8 cellular contexts compared by ENCODE assay signal in genomic region chr6:127641905-127642304, GRCh38.
DNase-seq lines count a peak whose midpoint lies in the region; ATAC-seq and TF ChIP-seq lines count a peak whose summit lies in the region.

No MANE protein-coding gene starts in this region.

- no peak overlapping the region for H3K4me3 Mint-ChIP-seq in naive thymus-derived CD8-positive, alpha-beta T cell

- peaks cover 0 to 1% (median 0%) of the 10 kb centered on the region in 5 donors for H3K27me3 Mint-ChIP-seq in naive thymus-derived CD8-positive, alpha-beta T cell

- peaks cover 9 to 39% (median 37%) of the 10 kb centered on the region in 3 donors for H3K36me3 Mint-ChIP-seq in naive thymus-derived CD8-positive, alpha-beta T cell

- ATAC-seq in GM21515 (IDR thresholded peaks at IDR 0.05; ENCODE audit: unreplicated experiment) = peak; percentile 80
- no peak for ATAC-seq in naive thymus-derived CD8-positive, alpha-beta T cell

- H3K9me3 Mint-ChIP-seq in naive thymus-derived CD8-positive, alpha-beta T cell = peaks cover 6 to 43% (median 26%) of the 10 kb centered on the region in 9 donors

- POLR2A ChIA-PET in naive thymus-derived CD8-positive, alpha-beta T cell (lab: Charles Lee) = no interaction called here

- H3K27ac Mint-ChIP-seq in naive thymus-derived CD8-positive, alpha-beta T cell = no peak overlapping the region

- DNase-seq in NCI-H524 (lab: John Stamatoyannopoulos, UW) (peak; percentile 29 to 63), NCI-H524 treated with DMSO at 0.1 percent for 48 hours (lab: John Stamatoyannopoulos, UW) (no peak), SK-N-DZ (ENCODE audit: low spot score) (peak; percentile 48), fibroblast of the conjunctiva (ENCODE audit: low read depth) (peak; percentile 22), retinal pigment epithelial cell (ENCODE audit: low read depth) (no peak)
- peak; percentile 16 for DNase-seq in Jurkat, Clone E6-1 (ENCODE audit: low read depth, low spot score)
- no peak for DNase-seq in naive thymus-derived CD8-positive, alpha-beta T cell

- H3K4me1 Mint-ChIP-seq in naive thymus-derived CD8-positive, alpha-beta T cell = no peaks in the 10 kb centered on the region

- peak; percentile 74 for TF ChIP-seq CTCF in retinal pigment epithelial cell (conservative IDR thresholded peaks at IDR 0.05; ENCODE audit: low read depth, low read length)

- no peak overlapping the region for H3K4me3 ChIP-seq in Jurkat, Clone E6-1 (ENCODE audit: low read length)
- H3K4me3 ChIP-seq in retinal pigment epithelial cell (ENCODE audit: low read length) = no peak overlapping the region

Comparison
In these comparisons a context has a peak if more than half of its experiments do, and no peak if none do; other contexts are left out.
1. DNase-seq: peak in NCI-H524 (2 of 2), Jurkat, Clone E6-1 (single experiment), SK-N-DZ (single experiment) and fibroblast of the conjunctiva (single experiment); none in NCI-H524 treated with DMSO at 0.1 percent for 48 hours (single experiment), retinal pigment epithelial cell (single experiment) and naive thymus-derived CD8-positive, alpha-beta T cell (0 of 10).